In genomic region chr1:23741609-23742008, GRCh38 we compare ENCODE assay signal across 1 cellular context.
TF ChIP-seq lines count a peak whose summit lies in the region.

No MANE protein-coding gene starts in this region.

TF ChIP-seq in HepG2, 621 proteins besides CTCF, POLR2A, EP300 and RAD21:
- TF ChIP-seq ZNF383 (CRISPR knock-in tag; IDR thresholded peaks at IDR 0.05; ENCODE audit: borderline replicate concordance) (no peak), HMGA1 (CRISPR knock-in tag; conservative IDR thresholded peaks at IDR 0.05) (no peak), ZNF256 (CRISPR knock-in tag; conservative IDR thresholded peaks at IDR 0.05) (no peak), LRRFIP1 (CRISPR knock-in tag; conservative IDR thresholded peaks at IDR 0.05) (no peak), ZBTB21 (CRISPR knock-in tag; IDR thresholded peaks at IDR 0.05) (no peak), ZNF143 (CRISPR knock-in tag; IDR thresholded peaks at IDR 0.05) (no peak), FOXJ3 (CRISPR knock-in tag; IDR thresholded peaks at IDR 0.05; ENCODE audit: borderline replicate concordance) (no peak), ZNF652 (CRISPR knock-in tag; IDR thresholded peaks at IDR 0.05; ENCODE audit: borderline replicate concordance, low read depth) (no peak), ZHX1 (CRISPR knock-in tag; IDR thresholded peaks at IDR 0.05; ENCODE audit: low read depth) (no peak), PCBP1 (IDR thresholded peaks at IDR 0.05; ENCODE audit: borderline replicate concordance, low read depth, low read length) (no peak), ZNF274 (CRISPR knock-in tag; IDR thresholded peaks at IDR 0.05) (no peak), HMG20B (CRISPR knock-in tag; conservative IDR thresholded peaks at IDR 0.05) (no peak), ZNF883 (CRISPR knock-in tag; IDR thresholded peaks at IDR 0.05; ENCODE audit: not compliant biosample characterization) (no peak), ATM (IDR thresholded peaks at IDR 0.05; ENCODE audit: borderline replicate concordance) (no peak), CC2D1A (CRISPR knock-in tag; IDR thresholded peaks at IDR 0.05) (no peak)
